22 cellular contexts compared by ENCODE assay signal in the genomic region with DNA sequence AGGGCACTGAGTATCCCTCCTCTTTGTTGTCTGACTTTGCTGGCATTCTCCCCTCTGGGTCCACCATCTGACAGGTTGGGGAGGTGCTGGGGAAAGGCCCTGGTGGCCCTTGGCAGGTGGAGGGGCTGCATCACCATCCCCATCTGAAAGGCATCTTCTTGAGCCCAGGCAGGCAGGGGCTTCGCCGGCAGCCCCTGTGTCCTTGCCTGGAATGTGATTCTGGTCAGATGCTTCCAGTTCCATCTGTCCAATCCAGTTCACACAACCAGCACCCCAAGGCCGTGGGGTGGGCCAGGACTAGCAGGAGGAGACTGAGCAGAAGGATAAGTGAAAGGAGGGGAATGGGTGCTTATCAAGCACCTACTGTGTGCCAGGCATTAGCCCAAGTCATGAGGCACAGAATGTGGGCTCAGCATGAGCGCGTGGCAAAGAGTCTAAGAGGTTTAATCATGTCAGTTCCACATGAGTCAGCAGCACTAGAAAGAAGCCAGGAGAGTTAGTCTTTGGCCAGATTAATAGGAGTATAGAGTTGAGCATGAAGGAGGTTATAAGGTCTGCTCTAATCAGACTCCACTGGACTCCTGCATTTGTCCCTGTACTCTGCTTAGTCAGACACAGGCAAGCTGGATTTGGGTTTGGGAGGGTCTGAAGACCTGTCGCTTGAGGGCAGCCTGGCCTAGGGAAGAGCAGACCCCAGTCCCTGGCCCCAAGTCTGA.
"Had no signal": no experiment of that assay in that cellular context is flagged by ENCODE, and none has a peak within 500 bp of the region (broad histone marks: within the 10 kb centered on the region; RNA-seq: fewer than 3 reads in every experiment).

No MANE protein-coding gene starts in this region.

- H2AFZ ChIP-seq: hepatocyte, parathyroid adenoma had no signal

- H3K36me3 ChIP-seq: esophagus muscularis mucosa, gastroesophageal sphincter, heart left ventricle, left lung, suprapubic skin, transverse colon had no signal

- H3K9me3 ChIP-seq: esophagus muscularis mucosa, heart left ventricle, left lung, suprapubic skin, transverse colon had no signal

- H3K27ac Mint-ChIP-seq: progenitor cell of endocrine pancreas; stimulated activated naive CD8-positive, alpha-beta T cell treated with anti-CD3 and anti-CD28 coated beads, Interleukin-15, amount 100 ng/mL, for 72 hours had no signal

- H3K4me3 ChIP-seq: coronary artery, esophagus muscularis mucosa, gastroesophageal sphincter, heart left ventricle, hepatocyte, left lung, smooth muscle cell, suprapubic skin, transverse colon had no signal

- H3K4me2 ChIP-seq: hepatocyte, smooth muscle cell had no signal

- H3K4me1 Mint-ChIP-seq: naive thymus-derived CD8-positive, alpha-beta T cell; stimulated activated naive CD8-positive, alpha-beta T cell treated with anti-CD3 and anti-CD28 coated beads, Interleukin-15, amount 100 ng/mL, for 72 hours had no signal

- H3K27ac ChIP-seq: coronary artery, esophagus muscularis mucosa, foreskin keratinocyte, gastroesophageal sphincter, heart left ventricle, hepatocyte, left lung, parathyroid adenoma, suprapubic skin, transverse colon had no signal

- H3K9me3 Mint-ChIP-seq: stimulated activated naive CD8-positive, alpha-beta T cell treated with anti-CD3 and anti-CD28 coated beads, Interleukin-15, amount 100 ng/mL, for 72 hours had no signal

- H3K4me3 Mint-ChIP-seq: naive thymus-derived CD8-positive, alpha-beta T cell; stimulated activated naive CD8-positive, alpha-beta T cell treated with anti-CD3 and anti-CD28 coated beads, Interleukin-15, amount 100 ng/mL, for 72 hours had no signal

- H3K4me1 ChIP-seq: esophagus muscularis mucosa, foreskin keratinocyte, gastroesophageal sphincter, left lung, parathyroid adenoma, suprapubic skin, transverse colon had no signal

- DNase-seq: dermis blood vessel endothelial cell; effector memory CD4-positive, alpha-beta T cell; foreskin keratinocyte; heart left ventricle; left cardiac atrium; left lung; naive thymus-derived CD8-positive, alpha-beta T cell; stimulated activated CD4-positive, alpha-beta T cell treated with anti-CD3 and anti-CD28 coated beads, Interleukin-12 subunit alpha, Interleukin-12 subunit beta, amount 100 ng/mL, for 4 hours; stimulated activated CD4-positive, alpha-beta T cell treated with anti-CD3 and anti-CD28 coated beads, Interleukin-1b, Interleukin-23, amount 100 ng/mL, for 48 hours; stimulated activated CD4-positive, alpha-beta T cell treated with anti-CD3 and anti-CD28 coated beads, Interleukin-4, amount 100 ng/mL, for 1 hour; stimulated activated CD8-positive, alpha-beta memory T cell treated with anti-CD3 and anti-CD28 coated beads, Interleukin-4, amount 100 ng/mL, for 48 hours; stimulated activated naive CD4-positive, alpha-beta T cell; stimulated activated naive CD8-positive, alpha-beta T cell treated with anti-CD3 and anti-CD28 coated beads, Interleukin-15, amount 100 ng/mL, for 72 hours; transverse colon had no signal

- H3K79me2 ChIP-seq: hepatocyte, parathyroid adenoma had no signal

- H3K27me3 ChIP-seq: hepatocyte had no signal

- H3K36me3 Mint-ChIP-seq: naive thymus-derived CD8-positive, alpha-beta T cell had no signal

- H3K9ac ChIP-seq: parathyroid adenoma had no signal
